ENCODE assay signal across 33 cellular contexts in genomic region chr2:172634477-172634876, GRCh38.
DNase-seq lines count a peak whose midpoint lies in the region; ATAC-seq, FAIRE-seq and TF ChIP-seq lines count a peak whose summit lies in the region.
"Had no signal": no experiment of that assay in that cellular context is flagged by ENCODE, and none has a peak within 500 bp of the region (broad histone marks: within the 10 kb centered on the region; RNA-seq: fewer than 3 reads in every experiment).

No MANE protein-coding gene starts in this region.

- TF ChIP-seq EP300 in HepG2 (IDR thresholded peaks at IDR 0.05; ENCODE audit: low read depth in 2 of 2, low read length in 2 of 2) (no peak), HepG2 (CRISPR knock-in tag; IDR thresholded peaks at IDR 0.05; ENCODE audit: borderline replicate concordance) (no peak)

- no peak overlapping the region for H2AFZ ChIP-seq in HepG2 (ENCODE audit: low read length)

- no peaks in the 10 kb centered on the region for H3K79me2 ChIP-seq in HepG2 (ENCODE audit: insufficient read depth, low read length)

- FAIRE-seq in HepG2 (lab: Jason Lieb, UNC): no peak
- peak; percentile 37 for FAIRE-seq in kidney (lab: Jason Lieb, UNC)
- FAIRE-seq: A204.1, A549, D721Med had no signal

- H3K9me3 ChIP-seq in liver (ENCODE audit: control insufficient read depth in 4 of 4, low read length in 3 of 4): no peaks in the 10 kb centered on the region
- H3K9me3 ChIP-seq in HepG2 (ENCODE audit: low read length): no peaks in the 10 kb centered on the region
- no peaks in the 10 kb centered on the region for H3K9me3 ChIP-seq in kidney (ENCODE audit: control insufficient read depth in 1 of 2, low read length in 2 of 2)
- H3K9me3 ChIP-seq: A549; BE2C; BLaER1; BLaER1 treated with 17β-estradiol and CSF1 and Interleukin-3, amounts not matched to agents 10 nM and 100 nM; Caco-2 had no signal

- in situ Hi-C loops in HepG2 (cut with HindIII; ENCODE audit: extremely low pct_ligation_motif_present, low pct_unique_long_range_greater_than_20kb): no loop called here

- CTCF ChIA-PET in HepG2 (lab: Yijun Ruan, JAX; ENCODE audit: low intra/inter-chr PET ratio, low total read pairs): no interaction called here

- POLR2A ChIA-PET in HepG2 (lab: Yijun Ruan, JAX): no interaction called here

- no peak for DNase-seq in HepG2 (ENCODE audit: low spot score)
- no peak for DNase-seq in kidney
- DNase-seq in left lobe of liver (ENCODE audit: low spot score): no peak
- DNase-seq in NOMO-1 treated with dmso at 0.1 percent for 144 hours (lab: John Stamatoyannopoulos, UW; ENCODE audit: unreplicated experiment): no peak
- DNase-seq in OCI-M1 (lab: John Stamatoyannopoulos, UW): no peak
- DNase-seq: 8988T; ACHN; AML-193; BE2C; C1 segment of cervical spinal cord; Caco-2; Calu3; CD4-positive, alpha-beta memory T cell; CD4-positive, alpha-beta T cell; CD4-positive, CD25-positive, alpha-beta regulatory T cell; CD8-positive, alpha-beta memory T cell; CD8-positive, alpha-beta T cell; COR-L47; DMS 273 treated with DMSO at 0.1 percent for 48 hours; DMS153; DMS53; DMS79; DMS79 treated with DMSO at 0.1 percent for 48 hours; DND-41; EL had no signal

- WGBS in liver: 64% methylated on average over 3 of the region's 3 CpGs
- WGBS in HepG2 (ENCODE audit: low lambda C conversion rate): 78% methylated on average over 3 of the region's 3 CpGs

- H3K4me3 ChIP-seq in liver (ENCODE audit: low read depth in 1 of 3, low read length in 3 of 3) (no peak overlapping the region), HepG2 (replicated peaks in 1 of 3; ENCODE audit: insufficient read depth in 1 of 3, low read depth in 2 of 3, low read length in 3 of 3) (no peak overlapping the region), kidney (ENCODE audit: low read length in 2 of 2) (no peak overlapping the region)
- H3K4me3 ChIP-seq: A549; BLaER1; BLaER1 treated with 17β-estradiol and CSF1 and Interleukin-3, amounts not matched to agents 10 nM and 100 nM had no signal

- H3K4me1 ChIP-seq in liver (ENCODE audit: control insufficient read depth in 4 of 4, insufficient read depth in 4 of 4, low read length in 3 of 4) (no peaks in the 10 kb centered on the region), HepG2 (ENCODE audit: insufficient read depth, low read length) (no peaks in the 10 kb centered on the region), kidney (ENCODE audit: control insufficient read depth in 1 of 2, insufficient read depth in 1 of 2, low read depth in 1 of 2, low read length in 2 of 2) (no peaks in the 10 kb centered on the region)
- H3K4me1 ChIP-seq: A549, BE2C, Caco-2 had no signal

- TF ChIP-seq RAD21 in liver (IDR thresholded peaks at IDR 0.05): no peak
- TF ChIP-seq RAD21 in HepG2 (CRISPR knock-in tag; IDR thresholded peaks at IDR 0.05): no peak

- H3K9ac ChIP-seq in liver (ENCODE audit: low read depth in 1 of 2, low read length in 2 of 2) (no peak overlapping the region), HepG2 (ENCODE audit: insufficient read depth, low read depth, low read length) (no peak overlapping the region), kidney (ENCODE audit: low read length in 2 of 2) (no peak overlapping the region)
- H3K9ac ChIP-seq: BLaER1; BLaER1 treated with 17β-estradiol and CSF1 and Interleukin-3, amounts not matched to agents 10 nM and 100 nM had no signal

- no peak for TF ChIP-seq POLR2A in HepG2 (IDR thresholded peaks at IDR 0.05; ENCODE audit: insufficient read depth in 1 of 2, low read depth in 2 of 2, low read length in 2 of 2)

- ATAC-seq in HepG2 (no peak), left lobe of liver (peak; percentile 58)
- ATAC-seq: A549; CD8-positive, alpha-beta T cell had no signal

- H3K27me3 ChIP-seq in liver (ENCODE audit: control insufficient read depth in 4 of 4, insufficient read depth in 4 of 4, low read length in 3 of 4): no peaks in the 10 kb centered on the region
- H3K27me3 ChIP-seq in HepG2 (ENCODE audit: control insufficient read depth in 1 of 2, insufficient read depth in 2 of 2, low read length in 2 of 2): no peaks in the 10 kb centered on the region
- H3K27me3 ChIP-seq: BE2C; BLaER1; BLaER1 treated with 17β-estradiol and CSF1 and Interleukin-3, amounts not matched to agents 10 nM and 100 nM had no signal

- H4K20me1 ChIP-seq in HepG2 (ENCODE audit: insufficient read depth, low read length): no peaks in the 10 kb centered on the region
- H4K20me1 ChIP-seq: BLaER1; BLaER1 treated with 17β-estradiol and CSF1 and Interleukin-3, amounts not matched to agents 10 nM and 100 nM had no signal

- BruUV-seq in HepG2 (replicated peaks; lab: Mats Ljungman, UMichigan): no TSS peak

- H3K27ac ChIP-seq in liver (ENCODE audit: low read depth in 1 of 2, low read length in 2 of 2) (no peak overlapping the region), HepG2 (ENCODE audit: extremely low read length, insufficient read depth, low read length) (no peak overlapping the region), kidney (ENCODE audit: low read depth in 2 of 2, low read length in 2 of 2) (no peak overlapping the region)
- H3K27ac ChIP-seq: 22Rv1; A549; BLaER1; BLaER1 treated with 17β-estradiol and CSF1 and Interleukin-3, amounts not matched to agents 10 nM and 100 nM; C4-2B had no signal

- H3K36me3 ChIP-seq in liver (ENCODE audit: control insufficient read depth in 4 of 4, insufficient read depth in 3 of 4, low read depth in 1 of 4, low read length in 3 of 4) (no peaks in the 10 kb centered on the region), HepG2 (replicated peaks in 1 of 2; ENCODE audit: control insufficient read depth in 1 of 2, insufficient read depth in 2 of 2, low read length in 2 of 2) (peaks cover 0 to 1% of the 10 kb centered on the region in 2 experiments; a peak in 1 of 5 replicates), kidney (ENCODE audit: control insufficient read depth in 1 of 2, insufficient read depth in 2 of 2, low read length in 2 of 2) (no peaks in the 10 kb centered on the region)
- H3K36me3 ChIP-seq: BE2C had no signal

- intact Hi-C loops in HepG2 (cut with micrococcal nuclease; ENCODE audit: unreplicated experiment) (no loop called here), kidney (cut with DNase I) (no loop called here)

- no peak overlapping the region for H3K4me2 ChIP-seq in HepG2 (ENCODE audit: low read depth, low read length)
- H3K4me2 ChIP-seq: A549; BLaER1; BLaER1 treated with 17β-estradiol and CSF1 and Interleukin-3, amounts not matched to agents 10 nM and 100 nM had no signal

- no peak for TF ChIP-seq CTCF in liver (IDR thresholded peaks at IDR 0.05; ENCODE audit: low read depth, low read length, missing input control)
- TF ChIP-seq CTCF in HepG2 (CRISPR knock-in tag; IDR thresholded peaks at IDR 0.05): no peak
- no peak for TF ChIP-seq CTCF in kidney (IDR thresholded peaks at IDR 0.05; ENCODE audit: borderline replicate concordance, extremely low read depth, insufficient read depth)

TF ChIP-seq in liver, 16 proteins besides CTCF, POLR2A, EP300 and RAD21:
- TF ChIP-seq HNF4A (conservative IDR thresholded peaks at IDR 0.05) (peak; percentile 42 to 51), ATF3 (IDR thresholded peaks at IDR 0.05) (no peak), SP1 (IDR thresholded peaks at IDR 0.05) (no peak), FOXA1 (IDR thresholded peaks at IDR 0.05) (no peak), MAX (IDR thresholded peaks at IDR 0.05) (no peak)

TF ChIP-seq in HepG2, 621 proteins besides CTCF, POLR2A, EP300 and RAD21:
- TF ChIP-seq MLXIP (CRISPR knock-in tag; IDR thresholded peaks at IDR 0.05; ENCODE audit: borderline replicate concordance) (no peak), ZNF33B (CRISPR knock-in tag; IDR thresholded peaks at IDR 0.05) (no peak)
TF ChIP-seq in HepG2: peak in this region for 0.
